Comparison of ENCODE assay signal across 1 cellular context in genomic region chr6:5084787-5085637, GRCh38.
TF ChIP-seq lines count a peak whose summit lies in the region.

TSS of gene PPP1R3G (plus strand) at chr6:5085341. CDS start at chr6:5085486, 145 bp downstream.

TF ChIP-seq in HepG2, 621 proteins besides CTCF, POLR2A, EP300 and RAD21 (continued from another document):
- TF ChIP-seq, protein P1, sequence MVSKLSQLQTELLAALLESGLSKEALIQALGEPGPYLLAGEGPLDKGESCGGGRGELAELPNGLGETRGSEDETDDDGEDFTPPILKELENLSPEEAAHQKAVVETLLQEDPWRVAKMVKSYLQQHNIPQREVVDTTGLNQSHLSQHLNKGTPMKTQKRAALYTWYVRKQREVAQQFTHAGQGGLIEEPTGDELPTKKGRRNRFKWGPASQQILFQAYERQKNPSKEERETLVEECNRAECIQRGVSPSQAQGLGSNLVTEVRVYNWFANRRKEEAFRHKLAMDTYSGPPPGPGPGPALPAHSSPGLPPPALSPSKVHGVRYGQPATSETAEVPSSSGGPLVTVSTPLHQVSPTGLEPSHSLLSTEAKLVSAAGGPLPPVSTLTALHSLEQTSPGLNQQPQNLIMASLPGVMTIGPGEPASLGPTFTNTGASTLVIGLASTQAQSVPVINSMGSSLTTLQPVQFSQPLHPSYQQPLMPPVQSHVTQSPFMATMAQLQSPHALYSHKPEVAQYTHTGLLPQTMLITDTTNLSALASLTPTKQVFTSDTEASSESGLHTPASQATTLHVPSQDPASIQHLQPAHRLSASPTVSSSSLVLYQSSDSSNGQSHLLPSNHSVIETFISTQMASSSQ (IDR thresholded peaks at IDR 0.05; ENCODE audit: low read depth), result no peak
- TF ChIP-seq, protein P1 (CRISPR knock-in tag; IDR thresholded peaks at IDR 0.05; ENCODE audit: borderline replicate concordance), result no peak; the same call in 1 of the 2 replicates
- TF ChIP-seq, protein P2, sequence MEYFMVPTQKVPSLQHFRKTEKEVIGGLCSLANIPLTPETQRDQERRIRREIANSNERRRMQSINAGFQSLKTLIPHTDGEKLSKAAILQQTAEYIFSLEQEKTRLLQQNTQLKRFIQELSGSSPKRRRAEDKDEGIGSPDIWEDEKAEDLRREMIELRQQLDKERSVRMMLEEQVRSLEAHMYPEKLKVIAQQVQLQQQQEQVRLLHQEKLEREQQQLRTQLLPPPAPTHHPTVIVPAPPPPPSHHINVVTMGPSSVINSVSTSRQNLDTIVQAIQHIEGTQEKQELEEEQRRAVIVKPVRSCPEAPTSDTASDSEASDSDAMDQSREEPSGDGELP (IDR thresholded peaks at IDR 0.05; ENCODE audit: borderline replicate concordance, low read depth), result no peak
- TF ChIP-seq MLX (CRISPR knock-in tag; IDR thresholded peaks at IDR 0.05) (no peak), SOX6 (IDR thresholded peaks at IDR 0.05) (no peak), SOX6 (CRISPR knock-in tag; IDR thresholded peaks at IDR 0.05) (no peak), MED8 (CRISPR knock-in tag; IDR thresholded peaks at IDR 0.05; ENCODE audit: insufficient replicate concordance) (no peak), MYC (CRISPR knock-in tag; IDR thresholded peaks at IDR 0.05; ENCODE audit: borderline replicate concordance) (no peak), ZFP82 (CRISPR knock-in tag; IDR thresholded peaks at IDR 0.05; ENCODE audit: borderline replicate concordance) (no peak), ZNF33B (CRISPR knock-in tag; IDR thresholded peaks at IDR 0.05) (no peak), ZNF567 (CRISPR knock-in tag; IDR thresholded peaks at IDR 0.05; ENCODE audit: borderline replicate concordance) (no peak), ZNF232 (CRISPR knock-in tag; IDR thresholded peaks at IDR 0.05; ENCODE audit: borderline replicate concordance) (no peak; the same call in 1 of the 2 replicates), ZNF775 (CRISPR knock-in tag; IDR thresholded peaks at IDR 0.05; ENCODE audit: borderline replicate concordance) (no peak), ZNF260 (CRISPR knock-in tag; IDR thresholded peaks at IDR 0.05; ENCODE audit: borderline replicate concordance, low read depth) (no peak), KLF11 (CRISPR knock-in tag; IDR thresholded peaks at IDR 0.05) (no peak), TIGD3 (CRISPR knock-in tag; IDR thresholded peaks at IDR 0.05; ENCODE audit: borderline replicate concordance) (no peak), TBP (CRISPR knock-in tag; IDR thresholded peaks at IDR 0.05) (no peak), ZNF703 (CRISPR knock-in tag; IDR thresholded peaks at IDR 0.05; ENCODE audit: borderline replicate concordance) (no peak), IRF2 (CRISPR knock-in tag; IDR thresholded peaks at IDR 0.05) (no peak), NFE2L1 (CRISPR knock-in tag; IDR thresholded peaks at IDR 0.05; ENCODE audit: borderline replicate concordance) (no peak), HMG20B (CRISPR knock-in tag; conservative IDR thresholded peaks at IDR 0.05) (no peak), WIZ (CRISPR knock-in tag; IDR thresholded peaks at IDR 0.05) (no peak), ZNF740 (CRISPR knock-in tag; IDR thresholded peaks at IDR 0.05) (no peak), ZNF20 (CRISPR knock-in tag; IDR thresholded peaks at IDR 0.05) (no peak), TARDBP (CRISPR knock-in tag; IDR thresholded peaks at IDR 0.05) (no peak), KLF12 (CRISPR knock-in tag; IDR thresholded peaks at IDR 0.05; ENCODE audit: borderline replicate concordance) (no peak), ZIK1 (CRISPR knock-in tag; IDR thresholded peaks at IDR 0.05; ENCODE audit: borderline replicate concordance, low read depth) (0 out of 2 replicates have a peak, but pooled peaks have one; percentile 2), KAT8 (CRISPR knock-in tag; IDR thresholded peaks at IDR 0.05) (no peak), ZNF354B (CRISPR knock-in tag; IDR thresholded peaks at IDR 0.05) (0 out of 2 replicates have a peak, but pooled peaks have one; percentile 1)
- TF ChIP-seq, protein P3, sequence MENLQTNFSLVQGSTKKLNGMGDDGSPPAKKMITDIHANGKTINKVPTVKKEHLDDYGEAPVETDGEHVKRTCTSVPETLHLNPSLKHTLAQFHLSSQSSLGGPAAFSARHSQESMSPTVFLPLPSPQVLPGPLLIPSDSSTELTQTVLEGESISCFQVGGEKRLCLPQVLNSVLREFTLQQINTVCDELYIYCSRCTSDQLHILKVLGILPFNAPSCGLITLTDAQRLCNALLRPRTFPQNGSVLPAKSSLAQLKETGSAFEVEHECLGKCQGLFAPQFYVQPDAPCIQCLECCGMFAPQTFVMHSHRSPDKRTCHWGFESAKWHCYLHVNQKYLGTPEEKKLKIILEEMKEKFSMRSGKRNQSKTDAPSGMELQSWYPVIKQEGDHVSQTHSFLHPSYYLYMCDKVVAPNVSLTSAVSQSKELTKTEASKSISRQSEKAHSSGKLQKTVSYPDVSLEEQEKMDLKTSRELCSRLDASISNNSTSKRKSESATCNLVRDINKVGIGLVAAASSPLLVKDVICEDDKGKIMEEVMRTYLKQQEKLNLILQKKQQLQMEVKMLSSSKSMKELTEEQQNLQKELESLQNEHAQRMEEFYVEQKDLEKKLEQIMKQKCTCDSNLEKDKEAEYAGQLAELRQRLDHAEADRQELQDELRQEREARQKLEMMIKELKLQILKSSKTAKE (CRISPR knock-in tag; IDR thresholded peaks at IDR 0.05; ENCODE audit: borderline replicate concordance), result no peak
- TF ChIP-seq, protein P4, sequence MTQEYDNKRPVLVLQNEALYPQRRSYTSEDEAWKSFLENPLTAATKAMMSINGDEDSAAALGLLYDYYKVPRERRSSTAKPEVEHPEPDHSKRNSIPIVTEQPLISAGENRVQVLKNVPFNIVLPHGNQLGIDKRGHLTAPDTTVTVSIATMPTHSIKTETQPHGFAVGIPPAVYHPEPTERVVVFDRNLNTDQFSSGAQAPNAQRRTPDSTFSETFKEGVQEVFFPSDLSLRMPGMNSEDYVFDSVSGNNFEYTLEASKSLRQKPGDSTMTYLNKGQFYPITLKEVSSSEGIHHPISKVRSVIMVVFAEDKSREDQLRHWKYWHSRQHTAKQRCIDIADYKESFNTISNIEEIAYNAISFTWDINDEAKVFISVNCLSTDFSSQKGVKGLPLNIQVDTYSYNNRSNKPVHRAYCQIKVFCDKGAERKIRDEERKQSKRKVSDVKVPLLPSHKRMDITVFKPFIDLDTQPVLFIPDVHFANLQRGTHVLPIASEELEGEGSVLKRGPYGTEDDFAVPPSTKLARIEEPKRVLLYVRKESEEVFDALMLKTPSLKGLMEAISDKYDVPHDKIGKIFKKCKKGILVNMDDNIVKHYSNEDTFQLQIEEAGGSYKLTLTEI (CRISPR knock-in tag; conservative IDR thresholded peaks at IDR 0.05), result no peak
